ENCODE assay signal across 18 cellular contexts in genomic region chr9:18941060-18941746, GRCh38.
"Had no signal": no experiment of that assay in that cellular context is flagged by ENCODE, and none has a peak within 500 bp of the region (broad histone marks: within the 10 kb centered on the region; RNA-seq: fewer than 3 reads in every experiment).

No MANE protein-coding gene starts in this region.

- H3K4me3 ChIP-seq: dorsolateral prefrontal cortex, left lung, lower lobe of right lung, prostate gland, right atrium auricular region, sigmoid colon, stomach, thyroid gland, vagina had no signal

- H3K27ac ChIP-seq: dorsolateral prefrontal cortex, left lung, lower lobe of right lung, prostate gland, right atrium auricular region, sigmoid colon, stomach, thyroid gland, vagina had no signal

- DNase-seq: dorsolateral prefrontal cortex; effector CD4-positive, alpha-beta T cell; left lung; lower lobe of right lung; naive thymus-derived CD8-positive, alpha-beta T cell; nephron progenitor cell; nucleus accumbens; sigmoid colon; stimulated activated CD4-positive, alpha-beta T cell treated with anti-CD3 and anti-CD28 coated beads, Interleukin-2, amount 100 ng/mL, for 24 hours; stimulated activated CD4-positive, alpha-beta T cell treated with anti-CD3 and anti-CD28 coated beads, Interleukin-4, amount 100 ng/mL, for 24 hours; stimulated activated naive CD4-positive, alpha-beta T cell treated with Interleukin-2 at 50 U/mL for 16 hours; stomach; trophoblast cell had no signal

- ATAC-seq: left lung; lower lobe of right lung; naive thymus-derived CD8-positive, alpha-beta T cell; stimulated activated effector memory CD8-positive, alpha-beta T cell treated with anti-CD3 and anti-CD28 coated beads, Interleukin-12 subunit alpha, Interleukin-12 subunit beta, amount 100 ng/mL, for 72 hours had no signal

- H3K9me3 ChIP-seq: left lung, lower lobe of right lung, prostate gland, right atrium auricular region, sigmoid colon, stomach, thyroid gland, vagina had no signal

- H3K4me1 ChIP-seq: left lung, lower lobe of right lung, prostate gland, right atrium auricular region, sigmoid colon, stomach, vagina had no signal

- H3K27me3 ChIP-seq: left lung, right atrium auricular region, sigmoid colon, stomach, thyroid gland, vagina had no signal
